Comparison of ENCODE assay signal across 11 cellular contexts in genomic region chr18:33755918-33756590, GRCh38.
DNase-seq lines count a peak whose midpoint lies in the region; ATAC-seq and TF ChIP-seq lines count a peak whose summit lies in the region.
"Had no signal": no experiment of that assay in that cellular context is flagged by ENCODE, and none has a peak within 500 bp of the region (broad histone marks: within the 10 kb centered on the region; RNA-seq: fewer than 3 reads in every experiment).

No MANE protein-coding gene starts in this region.

- CTCF ChIA-PET in activated CD4-positive, alpha-beta memory T cell treated with anti-CD3 and anti-CD28 coated beads for 36 hours (lab: Charles Lee): no interaction called here

- H3K4me3 Mint-ChIP-seq in activated CD4-positive, alpha-beta memory T cell treated with anti-CD3 and anti-CD28 coated beads for 36 hours: no peak overlapping the region
- H3K4me3 Mint-ChIP-seq: activated naive CD8-positive, alpha-beta T cell; neural crest cell had no signal

- ATAC-seq in GM18867 (IDR thresholded peaks at IDR 0.05; ENCODE audit: unreplicated experiment) (peak; percentile 56), omental fat pad (ENCODE audit: low FRiP score) (peak; percentile 83), GM18873 (IDR thresholded peaks at IDR 0.05; ENCODE audit: low FRiP score, unreplicated experiment) (no peak)

- no peaks in the 10 kb centered on the region for H3K27me3 Mint-ChIP-seq in activated CD4-positive, alpha-beta memory T cell treated with anti-CD3 and anti-CD28 coated beads for 36 hours
- H3K27me3 Mint-ChIP-seq: activated naive CD8-positive, alpha-beta T cell had no signal

- no peak overlapping the region for H3K27ac Mint-ChIP-seq in activated CD4-positive, alpha-beta memory T cell treated with anti-CD3 and anti-CD28 coated beads for 36 hours
- H3K27ac Mint-ChIP-seq: activated naive CD8-positive, alpha-beta T cell had no signal

- TF ChIP-seq CTCF in choroid plexus epithelial cell (conservative IDR thresholded peaks at IDR 0.05; ENCODE audit: low read depth, low read length) (no peak), omental fat pad (IDR thresholded peaks at IDR 0.05) (no peak)

- H3K9me3 Mint-ChIP-seq in activated CD4-positive, alpha-beta memory T cell treated with anti-CD3 and anti-CD28 coated beads for 36 hours: no peaks in the 10 kb centered on the region
- H3K9me3 Mint-ChIP-seq: neural crest cell had no signal

- DNase-seq in NCI-H2196 treated with DMSO at 0.1 percent for 48 hours (lab: John Stamatoyannopoulos, UW; ENCODE audit: unreplicated experiment) (peak; percentile 70), choroid plexus epithelial cell (ENCODE audit: low read depth) (peak; percentile 87), omental fat pad (ENCODE audit: low spot score) (no peak), cortex of kidney (lab: John Stamatoyannopoulos, UW) (no peak), SIG-M5 (lab: John Stamatoyannopoulos, UW) (no peak)
- no peak for DNase-seq in activated CD4-positive, alpha-beta memory T cell treated with anti-CD3 and anti-CD28 coated beads for 36 hours

- H3K4me3 ChIP-seq in choroid plexus epithelial cell (ENCODE audit: low read depth, low read length): no peak overlapping the region
- H3K4me3 ChIP-seq: thoracic aorta had no signal

- intact Hi-C loops in activated CD4-positive, alpha-beta memory T cell treated with anti-CD3 and anti-CD28 coated beads for 36 hours (cut with micrococcal nuclease): no loop called here

- POLR2A ChIA-PET in activated CD4-positive, alpha-beta memory T cell treated with anti-CD3 and anti-CD28 coated beads for 36 hours (lab: Charles Lee): no interaction called here

- no peaks in the 10 kb centered on the region for H3K36me3 Mint-ChIP-seq in activated CD4-positive, alpha-beta memory T cell treated with anti-CD3 and anti-CD28 coated beads for 36 hours
- H3K36me3 Mint-ChIP-seq: activated naive CD8-positive, alpha-beta T cell had no signal

- no peaks in the 10 kb centered on the region for H3K4me1 Mint-ChIP-seq in activated CD4-positive, alpha-beta memory T cell treated with anti-CD3 and anti-CD28 coated beads for 36 hours (ENCODE audit: low read depth)

Comparison
In these comparisons a context has a peak if more than half of its experiments do, and no peak if none do; other contexts are left out.
1. DNase-seq: peak in NCI-H2196 treated with DMSO at 0.1 percent for 48 hours (single experiment) and choroid plexus epithelial cell (single experiment); none in omental fat pad (single experiment), cortex of kidney (single experiment), SIG-M5 (single experiment) and activated CD4-positive, alpha-beta memory T cell treated with anti-CD3 and anti-CD28 coated beads for 36 hours (single experiment).